ENCODE assay signal across 8 cellular contexts in genomic region chr15:101651753-101652097, GRCh38. TPM values are rescaled to one million over a fixed set of nuclear protein-coding genes. Genes with fewer than 3 reads are reported as not detected.
DNase-seq lines count a peak whose midpoint lies in the region; ATAC-seq and TF ChIP-seq lines count a peak whose summit lies in the region.

No MANE protein-coding gene starts in this region.

- H3K9ac ChIP-seq in mesenchymal stem cell (ENCODE audit: low read length) = peak overlapping the region; percentile 98

- H3K27ac ChIP-seq in coronary artery = peak overlapping the region; percentile 98 to 100
- H3K27ac ChIP-seq in mesenchymal stem cell (ENCODE audit: low read length, poor library complexity, severe bottlenecking) = peak overlapping the region; percentile 48
- peak overlapping the region; percentile 97 for H3K27ac ChIP-seq in upper lobe of right lung

- H2AFZ ChIP-seq in mesenchymal stem cell (ENCODE audit: low read depth, low read length) = peak overlapping the region; percentile 89

- POLR2A ChIA-PET in activated CD4-positive, alpha-beta T cell treated with anti-CD3 and anti-CD28 coated beads, Interleukin-2, amount 10 ng/mL, durations not matched to agents 7 days and 5 days (lab: Charles Lee) = interaction anchor here (0.8 kb wide), 1 partner anchor 72 kb away, joined by 3 read pairs; the partner anchor contains the start of gene TARS3

- peak overlapping the region; percentile 100 for H3K4me3 ChIP-seq in coronary artery
- peak overlapping the region; percentile 95 to 98 for H3K4me3 ChIP-seq in mesenchymal stem cell (ENCODE audit: insufficient read depth in 1 of 2, low read depth in 1 of 2, low read length in 2 of 2)
- H3K4me3 ChIP-seq in upper lobe of right lung = peak overlapping the region; percentile 89

- H3K4ac ChIP-seq in mesenchymal stem cell (ENCODE audit: low read depth in 1 of 2, low read length in 2 of 2) = peak overlapping the region; percentile 35 to 84

- ATAC-seq in HG02943 (IDR thresholded peaks at IDR 0.05; ENCODE audit: low read depth, unreplicated experiment) (peak; percentile 48), upper lobe of right lung (peak; percentile 71)

- CTCF ChIA-PET in activated CD4-positive, alpha-beta T cell treated with anti-CD3 and anti-CD28 coated beads, Interleukin-2, amount 10 ng/mL, durations not matched to agents 7 days and 5 days (lab: Charles Lee) = interaction anchor here (0.7 to 1.0 kb wide), 4 partner anchors 8 to 353 kb away, joined by 3 to 5 read pairs (median 4); no protein-coding TSS in a partner anchor

- no peaks in the 10 kb centered on the region for H3K27me3 Mint-ChIP-seq in activated CD4-positive, alpha-beta T cell treated with anti-CD3 and anti-CD28 coated beads, Interleukin-2, amount 10 ng/mL, durations not matched to agents 7 days and 5 days

- H3K36me3 ChIP-seq in mesenchymal stem cell (ENCODE audit: control insufficient read depth in 1 of 2, insufficient read depth in 2 of 2, low read depth in 1 of 2, low read length in 2 of 2) (peaks cover 17 to 42% of the 10 kb centered on the region in 2 experiments), upper lobe of right lung (peaks cover 38% of the 10 kb centered on the region)

- H3K36me3 Mint-ChIP-seq in activated CD4-positive, alpha-beta T cell treated with anti-CD3 and anti-CD28 coated beads, Interleukin-2, amount 10 ng/mL, durations not matched to agents 7 days and 5 days (ENCODE audit: low read depth) = peaks cover 22% of the 10 kb centered on the region

- H3K14ac ChIP-seq in mesenchymal stem cell (ENCODE audit: low read length in 2 of 2) = peak overlapping the region in 1 of 2 experiments; percentile 88

- peaks cover 40% of the 10 kb centered on the region for H3K4me1 Mint-ChIP-seq in activated CD4-positive, alpha-beta T cell treated with anti-CD3 and anti-CD28 coated beads, Interleukin-2, amount 10 ng/mL, durations not matched to agents 7 days and 5 days

- H2BK120ac ChIP-seq in mesenchymal stem cell (ENCODE audit: low read depth, low read length) = peak overlapping the region; percentile 87

- peak overlapping the region; percentile 64 for H4K91ac ChIP-seq in mesenchymal stem cell (ENCODE audit: low read length)

- intact Hi-C loops in upper lobe of right lung (cut with DNase I) = no loop called here

- peak overlapping the region in 1 of 2 experiments; percentile 64 for H2BK12ac ChIP-seq in mesenchymal stem cell (ENCODE audit: low read length in 2 of 2)

- H2BK5ac ChIP-seq in mesenchymal stem cell (ENCODE audit: low read depth, low read length, poor library complexity, severe bottlenecking) = peak overlapping the region; percentile 39

- no peak overlapping the region for H2AK5ac ChIP-seq in mesenchymal stem cell (ENCODE audit: low read length, severe bottlenecking)

- under 1% methylated on average over 28 of the region's 28 CpGs for WGBS in mesenchymal stem cell

- peak overlapping the region; percentile 56 for H3K4me2 ChIP-seq in mesenchymal stem cell (ENCODE audit: low read length, poor library complexity, severe bottlenecking)

- peaks cover 7% of the 10 kb centered on the region for H3K79me1 ChIP-seq in mesenchymal stem cell (replicated peaks; ENCODE audit: low read length, poor library complexity, severe bottlenecking)

- DNase-seq in activated CD4-positive, alpha-beta T cell treated with anti-CD3 and anti-CD28 coated beads, Interleukin-2, amount 10 ng/mL, durations not matched to agents 7 days and 5 days = no peak
- DNase-seq in activated CD4-positive, alpha-beta T cell treated with anti-CD3 and anti-CD28 coated beads for 1 hour = no peak
- DNase-seq in coronary artery (ENCODE audit: low spot score) = peak; percentile 78
- no peak for DNase-seq in mesenchymal stem cell
- no peak for DNase-seq in upper lobe of right lung
- no peak for DNase-seq in T1000 (lab: John Stamatoyannopoulos, UW)

- no peaks in the 10 kb centered on the region for H3K9me3 Mint-ChIP-seq in activated CD4-positive, alpha-beta T cell treated with anti-CD3 and anti-CD28 coated beads, Interleukin-2, amount 10 ng/mL, durations not matched to agents 7 days and 5 days

- no peak for TF ChIP-seq CTCF in coronary artery (IDR thresholded peaks at IDR 0.05)
- no peak for TF ChIP-seq CTCF in upper lobe of right lung (IDR thresholded peaks at IDR 0.05)

- peak overlapping the region; percentile 92 for H3K4me3 Mint-ChIP-seq in activated CD4-positive, alpha-beta T cell treated with anti-CD3 and anti-CD28 coated beads, Interleukin-2, amount 10 ng/mL, durations not matched to agents 7 days and 5 days

- peak overlapping the region; percentile 97 for H3K27ac Mint-ChIP-seq in activated CD4-positive, alpha-beta T cell treated with anti-CD3 and anti-CD28 coated beads, Interleukin-2, amount 10 ng/mL, durations not matched to agents 7 days and 5 days

- H3K18ac ChIP-seq in mesenchymal stem cell (ENCODE audit: low read depth in 1 of 2, low read length in 2 of 2) = peak overlapping the region; percentile 55 to 84

- peak overlapping the region; percentile 27 for H4K8ac ChIP-seq in mesenchymal stem cell (ENCODE audit: low read length)

- H3K23ac ChIP-seq in mesenchymal stem cell (ENCODE audit: low read length in 2 of 2) = peak overlapping the region in 1 of 2 experiments; percentile 63

- H3K9me3 ChIP-seq in mesenchymal stem cell (ENCODE audit: control insufficient read depth, low read length) (no peaks in the 10 kb centered on the region), upper lobe of right lung (no peaks in the 10 kb centered on the region)

- H3K27me3 ChIP-seq in mesenchymal stem cell (ENCODE audit: control insufficient read depth in 1 of 2, insufficient read depth in 1 of 2, low read length in 2 of 2) = no peaks in the 10 kb centered on the region
- H3K27me3 ChIP-seq in upper lobe of right lung = no peaks in the 10 kb centered on the region

- peak overlapping the region; percentile 60 for H2BK15ac ChIP-seq in mesenchymal stem cell (ENCODE audit: low read depth, poor library complexity, severe bottlenecking)

- H3K4me1 ChIP-seq in mesenchymal stem cell (ENCODE audit: control insufficient read depth, insufficient read depth, low read depth, low read length) = peaks cover 10% of the 10 kb centered on the region
- H3K4me1 ChIP-seq in upper lobe of right lung = peaks cover 29% of the 10 kb centered on the region

TF ChIP-seq in PFSK-1, 5 proteins besides CTCF, POLR2A, EP300 and RAD21:
- TF ChIP-seq SIN3A (IDR thresholded peaks at IDR 0.05; ENCODE audit: borderline replicate concordance, insufficient read depth, low read length) (peak; percentile 24; the same call in 1 of the 2 replicates), FOXP2 (optimal IDR thresholded peaks at IDR 0.05; ENCODE audit: borderline replicate concordance, extremely low read depth, extremely low read length, insufficient read depth) (no peak)

RNA-seq across cellular contexts. Expression of gene TM2D3, which starts 0.5 kb away (rescaled TPM):
- 10 to 100 TPM; 43.5 to 54.8 TPM for total RNA-seq in activated CD4-positive, alpha-beta T cell treated with anti-CD3 and anti-CD28 coated beads, Interleukin-2, amount 10 ng/mL, durations not matched to agents 7 days and 5 days
- polyA plus RNA-seq in PFSK-1 (2012; ENCODE audit: insufficient read length, low read depth) = 29.9 TPM
- polyA plus RNA-seq in mesenchymal stem cell (2013, experiment 1 of 2) = 26.7 TPM
- 29.0 TPM for polyA plus RNA-seq in mesenchymal stem cell (2013, experiment 2 of 2)
- 47.4 TPM for total RNA-seq in upper lobe of right lung

Comparison
In these comparisons a context has a peak if more than half of its experiments do, and no peak if none do; other contexts are left out.
1. H3K27ac ChIP-seq: peak in every context shown above with its lines; median percentile 99 in coronary artery; 97 in upper lobe of right lung; 48 in mesenchymal stem cell.